In genomic region chr1:94961582-94961981, GRCh38 we compare ENCODE assay signal across 1 cellular context.
TF ChIP-seq lines count a peak whose summit lies in the region.

No MANE protein-coding gene starts in this region.

TF ChIP-seq in HepG2, 621 proteins besides CTCF, POLR2A, EP300 and RAD21 (continued from another document and continues in another):
- TF ChIP-seq ZBTB40 (IDR thresholded peaks at IDR 0.05), result no peak
- TF ChIP-seq ZBTB40 (CRISPR knock-in tag; IDR thresholded peaks at IDR 0.05), result no peak; the same call in 1 of the 2 replicates
- no peak for TF ChIP-seq ZBTB34 (CRISPR knock-in tag; IDR thresholded peaks at IDR 0.05)
- TF ChIP-seq EEA1 (CRISPR knock-in tag; IDR thresholded peaks at IDR 0.05; ENCODE audit: borderline replicate concordance), result no peak
- TF ChIP-seq ZFP36 (IDR thresholded peaks at IDR 0.05; ENCODE audit: borderline replicate concordance, low read depth, low read length, partially characterized antibody), result no peak
- peak; percentile 88 for TF ChIP-seq ZNF460 (CRISPR knock-in tag; IDR thresholded peaks at IDR 0.05; ENCODE audit: borderline replicate concordance)
- no peak for TF ChIP-seq ZNF773 (CRISPR knock-in tag; IDR thresholded peaks at IDR 0.05; ENCODE audit: borderline replicate concordance)
- TF ChIP-seq REL (CRISPR knock-in tag; conservative IDR thresholded peaks at IDR 0.05), result no peak
- no peak for TF ChIP-seq ZNF580 (CRISPR knock-in tag; IDR thresholded peaks at IDR 0.05; ENCODE audit: borderline replicate concordance, low read depth)
- TF ChIP-seq ZNF335 (CRISPR knock-in tag; IDR thresholded peaks at IDR 0.05), result no peak
- no peak for TF ChIP-seq ZSCAN29 (CRISPR knock-in tag; conservative IDR thresholded peaks at IDR 0.05)
- TF ChIP-seq HNF1A (IDR thresholded peaks at IDR 0.05; ENCODE audit: low read depth), result no peak
- no peak for TF ChIP-seq HNF1A (CRISPR knock-in tag; IDR thresholded peaks at IDR 0.05; ENCODE audit: borderline replicate concordance)
- TF ChIP-seq, protein P1, sequence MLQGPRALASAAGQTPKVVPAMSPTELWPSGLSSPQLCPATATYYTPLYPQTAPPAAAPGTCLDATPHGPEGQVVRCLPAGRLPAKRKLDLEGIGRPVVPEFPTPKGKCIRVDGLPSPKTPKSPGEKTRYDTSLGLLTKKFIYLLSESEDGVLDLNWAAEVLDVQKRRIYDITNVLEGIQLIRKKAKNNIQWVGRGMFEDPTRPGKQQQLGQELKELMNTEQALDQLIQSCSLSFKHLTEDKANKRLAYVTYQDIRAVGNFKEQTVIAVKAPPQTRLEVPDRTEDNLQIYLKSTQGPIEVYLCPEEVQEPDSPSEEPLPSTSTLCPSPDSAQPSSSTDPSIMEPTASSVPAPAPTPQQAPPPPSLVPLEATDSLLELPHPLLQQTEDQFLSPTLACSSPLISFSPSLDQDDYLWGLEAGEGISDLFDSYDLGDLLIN (CRISPR knock-in tag; IDR thresholded peaks at IDR 0.05; ENCODE audit: borderline replicate concordance), result no peak
- no peak for TF ChIP-seq RFX1 (IDR thresholded peaks at IDR 0.05)
- no peak for TF ChIP-seq CBFB (CRISPR knock-in tag; IDR thresholded peaks at IDR 0.05)
- TF ChIP-seq ZNF569 (CRISPR knock-in tag; IDR thresholded peaks at IDR 0.05; ENCODE audit: borderline replicate concordance), result no peak
- no peak for TF ChIP-seq ZNF790 (CRISPR knock-in tag; IDR thresholded peaks at IDR 0.05; ENCODE audit: borderline replicate concordance)
- no peak for TF ChIP-seq SIN3B (IDR thresholded peaks at IDR 0.05; ENCODE audit: low read length)
- no peak for TF ChIP-seq TRIM24 (CRISPR knock-in tag; IDR thresholded peaks at IDR 0.05)
- no peak for TF ChIP-seq ZFP41 (CRISPR knock-in tag; IDR thresholded peaks at IDR 0.05; ENCODE audit: borderline replicate concordance)
- no peak for TF ChIP-seq KDM2A (CRISPR knock-in tag; IDR thresholded peaks at IDR 0.05; ENCODE audit: borderline replicate concordance, low read depth)
- TF ChIP-seq ZNF567 (CRISPR knock-in tag; IDR thresholded peaks at IDR 0.05; ENCODE audit: borderline replicate concordance), result no peak
- no peak for TF ChIP-seq ZSCAN30 (CRISPR knock-in tag; IDR thresholded peaks at IDR 0.05)
- TF ChIP-seq NFIB (CRISPR knock-in tag; IDR thresholded peaks at IDR 0.05; ENCODE audit: borderline replicate concordance), result no peak
- TF ChIP-seq FOSL1 (CRISPR knock-in tag; IDR thresholded peaks at IDR 0.05; ENCODE audit: borderline replicate concordance), result no peak
- TF ChIP-seq, protein P2, sequence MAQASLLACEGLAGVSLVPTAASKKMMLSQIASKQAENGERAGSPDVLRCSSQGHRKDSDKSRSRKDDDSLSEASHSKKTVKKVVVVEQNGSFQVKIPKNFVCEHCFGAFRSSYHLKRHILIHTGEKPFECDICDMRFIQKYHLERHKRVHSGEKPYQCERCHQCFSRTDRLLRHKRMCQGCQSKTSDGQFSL (CRISPR knock-in tag; IDR thresholded peaks at IDR 0.05), result no peak
- TF ChIP-seq FOXA1 (IDR thresholded peaks at IDR 0.05), result no peak
- TF ChIP-seq FOXA1 (CRISPR knock-in tag; IDR thresholded peaks at IDR 0.05), result no peak
- no peak for TF ChIP-seq BRD4 (CRISPR knock-in tag; IDR thresholded peaks at IDR 0.05)
- no peak for TF ChIP-seq TEAD2 (CRISPR knock-in tag; IDR thresholded peaks at IDR 0.05)
- TF ChIP-seq ZNF383 (CRISPR knock-in tag; IDR thresholded peaks at IDR 0.05; ENCODE audit: borderline replicate concordance), result no peak
- TF ChIP-seq, protein P3, sequence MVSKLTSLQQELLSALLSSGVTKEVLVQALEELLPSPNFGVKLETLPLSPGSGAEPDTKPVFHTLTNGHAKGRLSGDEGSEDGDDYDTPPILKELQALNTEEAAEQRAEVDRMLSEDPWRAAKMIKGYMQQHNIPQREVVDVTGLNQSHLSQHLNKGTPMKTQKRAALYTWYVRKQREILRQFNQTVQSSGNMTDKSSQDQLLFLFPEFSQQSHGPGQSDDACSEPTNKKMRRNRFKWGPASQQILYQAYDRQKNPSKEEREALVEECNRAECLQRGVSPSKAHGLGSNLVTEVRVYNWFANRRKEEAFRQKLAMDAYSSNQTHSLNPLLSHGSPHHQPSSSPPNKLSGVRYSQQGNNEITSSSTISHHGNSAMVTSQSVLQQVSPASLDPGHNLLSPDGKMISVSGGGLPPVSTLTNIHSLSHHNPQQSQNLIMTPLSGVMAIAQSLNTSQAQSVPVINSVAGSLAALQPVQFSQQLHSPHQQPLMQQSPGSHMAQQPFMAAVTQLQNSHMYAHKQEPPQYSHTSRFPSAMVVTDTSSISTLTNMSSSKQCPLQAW (CRISPR knock-in tag; IDR thresholded peaks at IDR 0.05), result no peak
- TF ChIP-seq ZNF562 (CRISPR knock-in tag; IDR thresholded peaks at IDR 0.05; ENCODE audit: borderline replicate concordance), result no peak
- TF ChIP-seq ZBTB8A (CRISPR knock-in tag; IDR thresholded peaks at IDR 0.05; ENCODE audit: borderline replicate concordance, low read depth), result no peak
- TF ChIP-seq THAP11 (CRISPR knock-in tag; IDR thresholded peaks at IDR 0.05), result peak; percentile 24; the same call in 1 of the 2 replicates
- TF ChIP-seq REST (IDR thresholded peaks at IDR 0.05; ENCODE audit: borderline replicate concordance in 1 of 2, low read depth in 1 of 2, low read length in 2 of 2), result 0 out of 4 replicates have a peak, but pooled peaks of 1 of the 2 experiments have one; percentile 18
- no peak for TF ChIP-seq RBFOX2 (IDR thresholded peaks at IDR 0.05; ENCODE audit: low read depth, low read length)
